ENCODE assay signal across 1 cellular context in the genomic region with DNA sequence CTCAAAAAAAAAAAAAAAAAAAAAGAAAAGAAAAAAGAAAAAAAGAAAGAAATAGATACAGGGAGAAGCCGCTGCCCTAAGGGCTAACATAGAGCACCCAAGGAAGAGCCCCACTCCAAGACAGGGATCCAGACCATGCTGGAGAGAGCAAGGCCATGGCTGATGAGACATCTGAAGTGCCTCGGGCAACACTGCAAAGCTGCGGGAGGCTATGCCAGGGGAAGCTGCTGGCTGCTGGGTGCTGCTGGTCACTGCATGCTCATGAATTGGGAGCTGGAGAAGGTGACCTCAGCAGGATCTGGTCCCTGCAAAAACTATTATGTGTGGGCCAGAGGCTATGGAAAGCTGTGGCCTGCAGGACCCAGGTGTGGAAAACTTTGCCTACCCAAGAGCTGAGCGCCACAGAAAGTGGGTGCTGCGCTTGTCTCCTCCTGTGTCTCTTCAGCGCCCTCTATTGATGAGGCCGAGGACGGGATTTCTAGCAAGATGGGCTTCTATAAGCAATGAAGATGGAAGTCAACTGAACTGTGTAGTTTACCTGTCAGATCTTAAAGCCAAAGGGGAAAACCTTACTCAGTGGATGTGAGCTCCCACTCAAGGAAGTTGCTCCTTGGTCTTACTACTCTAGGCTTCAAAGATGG.
A peak's percentile ranks its signal among the peaks of the same experiment; 100 is the strongest.
TF ChIP-seq lines count a peak whose summit lies in the region.

No MANE protein-coding gene starts in this region.

TF ChIP-seq in HepG2, 621 proteins besides CTCF, POLR2A, EP300 and RAD21 (continued from another document):
- TF ChIP-seq, protein P1, sequence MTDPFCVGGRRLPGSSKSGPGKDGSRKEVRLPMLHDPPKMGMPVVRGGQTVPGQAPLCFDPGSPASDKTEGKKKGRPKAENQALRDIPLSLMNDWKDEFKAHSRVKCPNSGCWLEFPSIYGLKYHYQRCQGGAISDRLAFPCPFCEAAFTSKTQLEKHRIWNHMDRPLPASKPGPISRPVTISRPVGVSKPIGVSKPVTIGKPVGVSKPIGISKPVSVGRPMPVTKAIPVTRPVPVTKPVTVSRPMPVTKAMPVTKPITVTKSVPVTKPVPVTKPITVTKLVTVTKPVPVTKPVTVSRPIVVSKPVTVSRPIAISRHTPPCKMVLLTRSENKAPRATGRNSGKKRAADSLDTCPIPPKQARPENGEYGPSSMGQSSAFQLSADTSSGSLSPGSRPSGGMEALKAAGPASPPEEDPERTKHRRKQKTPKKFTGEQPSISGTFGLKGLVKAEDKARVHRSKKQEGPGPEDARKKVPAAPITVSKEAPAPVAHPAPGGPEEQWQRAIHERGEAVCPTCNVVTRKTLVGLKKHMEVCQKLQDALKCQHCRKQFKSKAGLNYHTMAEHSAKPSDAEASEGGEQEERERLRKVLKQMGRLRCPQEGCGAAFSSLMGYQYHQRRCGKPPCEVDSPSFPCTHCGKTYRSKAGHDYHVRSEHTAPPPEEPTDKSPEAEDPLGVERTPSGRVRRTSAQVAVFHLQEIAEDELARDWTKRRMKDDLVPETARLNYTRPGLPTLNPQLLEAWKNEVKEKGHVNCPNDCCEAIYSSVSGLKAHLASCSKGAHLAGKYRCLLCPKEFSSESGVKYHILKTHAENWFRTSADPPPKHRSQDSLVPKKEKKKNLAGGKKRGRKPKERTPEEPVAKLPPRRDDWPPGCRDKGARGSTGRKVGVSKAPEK (CRISPR knock-in tag; IDR thresholded peaks at IDR 0.05; ENCODE audit: borderline replicate concordance), result no peak
- no peak for TF ChIP-seq ATF7-NPFF (CRISPR knock-in tag; IDR thresholded peaks at IDR 0.05; ENCODE audit: low read depth)
- TF ChIP-seq, protein P2, sequence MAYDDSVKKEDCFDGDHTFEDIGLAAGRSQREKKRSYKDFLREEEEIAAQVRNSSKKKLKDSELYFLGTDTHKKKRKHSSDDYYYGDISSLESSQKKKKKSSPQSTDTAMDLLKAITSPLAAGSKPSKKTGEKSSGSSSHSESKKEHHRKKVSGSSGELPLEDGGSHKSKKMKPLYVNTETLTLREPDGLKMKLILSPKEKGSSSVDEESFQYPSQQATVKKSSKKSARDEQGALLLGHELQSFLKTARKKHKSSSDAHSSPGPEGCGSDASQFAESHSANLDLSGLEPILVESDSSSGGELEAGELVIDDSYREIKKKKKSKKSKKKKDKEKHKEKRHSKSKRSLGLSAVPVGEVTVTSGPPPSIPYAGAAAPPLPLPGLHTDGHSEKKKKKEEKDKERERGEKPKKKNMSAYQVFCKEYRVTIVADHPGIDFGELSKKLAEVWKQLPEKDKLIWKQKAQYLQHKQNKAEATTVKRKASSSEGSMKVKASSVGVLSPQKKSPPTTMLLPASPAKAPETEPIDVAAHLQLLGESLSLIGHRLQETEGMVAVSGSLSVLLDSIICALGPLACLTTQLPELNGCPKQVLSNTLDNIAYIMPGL (CRISPR knock-in tag; IDR thresholded peaks at IDR 0.05; ENCODE audit: borderline replicate concordance in 1 of 2, low read depth in 1 of 2), result 0 out of 4 replicates have a peak, but pooled peaks of 1 of the 2 experiments have one; percentile 43
- TF ChIP-seq ZNF766 (CRISPR knock-in tag; IDR thresholded peaks at IDR 0.05; ENCODE audit: borderline replicate concordance), result no peak
- TF ChIP-seq STAG1 (CRISPR knock-in tag; IDR thresholded peaks at IDR 0.05), result peak; percentile 64
- no peak for TF ChIP-seq SP140L (CRISPR knock-in tag; IDR thresholded peaks at IDR 0.05; ENCODE audit: borderline replicate concordance)
- TF ChIP-seq GATAD2A (CRISPR knock-in tag; IDR thresholded peaks at IDR 0.05), result 0 out of 2 replicates have a peak, but pooled peaks have one; percentile 30
- no peak for TF ChIP-seq SMARCC2 (IDR thresholded peaks at IDR 0.05)
- TF ChIP-seq ZNF747 (CRISPR knock-in tag; IDR thresholded peaks at IDR 0.05; ENCODE audit: borderline replicate concordance), result no peak
- TF ChIP-seq SRSF4 (IDR thresholded peaks at IDR 0.05; ENCODE audit: low read depth, low read length, poor library complexity, severe bottlenecking), result no peak
- no peak for TF ChIP-seq ELF1 (CRISPR knock-in tag; IDR thresholded peaks at IDR 0.05)
- TF ChIP-seq PCBP1 (IDR thresholded peaks at IDR 0.05; ENCODE audit: borderline replicate concordance, low read depth, low read length), result no peak
- TF ChIP-seq HNRNPK (IDR thresholded peaks at IDR 0.05; ENCODE audit: low read depth, low read length, poor library complexity, severe bottlenecking), result no peak
- TF ChIP-seq ZNF354B (CRISPR knock-in tag; IDR thresholded peaks at IDR 0.05), result no peak
- TF ChIP-seq NR2F1 (CRISPR knock-in tag; IDR thresholded peaks at IDR 0.05), result no peak
- no peak for TF ChIP-seq HDAC6 (IDR thresholded peaks at IDR 0.05; ENCODE audit: low read depth, low read length)
- TF ChIP-seq ZNF333 (CRISPR knock-in tag; IDR thresholded peaks at IDR 0.05; ENCODE audit: borderline replicate concordance), result no peak
- no peak for TF ChIP-seq ATF1 (CRISPR knock-in tag; IDR thresholded peaks at IDR 0.05)
- no peak for TF ChIP-seq SP5 (CRISPR knock-in tag; IDR thresholded peaks at IDR 0.05; ENCODE audit: borderline replicate concordance, low read depth)
- TF ChIP-seq, protein P3, sequence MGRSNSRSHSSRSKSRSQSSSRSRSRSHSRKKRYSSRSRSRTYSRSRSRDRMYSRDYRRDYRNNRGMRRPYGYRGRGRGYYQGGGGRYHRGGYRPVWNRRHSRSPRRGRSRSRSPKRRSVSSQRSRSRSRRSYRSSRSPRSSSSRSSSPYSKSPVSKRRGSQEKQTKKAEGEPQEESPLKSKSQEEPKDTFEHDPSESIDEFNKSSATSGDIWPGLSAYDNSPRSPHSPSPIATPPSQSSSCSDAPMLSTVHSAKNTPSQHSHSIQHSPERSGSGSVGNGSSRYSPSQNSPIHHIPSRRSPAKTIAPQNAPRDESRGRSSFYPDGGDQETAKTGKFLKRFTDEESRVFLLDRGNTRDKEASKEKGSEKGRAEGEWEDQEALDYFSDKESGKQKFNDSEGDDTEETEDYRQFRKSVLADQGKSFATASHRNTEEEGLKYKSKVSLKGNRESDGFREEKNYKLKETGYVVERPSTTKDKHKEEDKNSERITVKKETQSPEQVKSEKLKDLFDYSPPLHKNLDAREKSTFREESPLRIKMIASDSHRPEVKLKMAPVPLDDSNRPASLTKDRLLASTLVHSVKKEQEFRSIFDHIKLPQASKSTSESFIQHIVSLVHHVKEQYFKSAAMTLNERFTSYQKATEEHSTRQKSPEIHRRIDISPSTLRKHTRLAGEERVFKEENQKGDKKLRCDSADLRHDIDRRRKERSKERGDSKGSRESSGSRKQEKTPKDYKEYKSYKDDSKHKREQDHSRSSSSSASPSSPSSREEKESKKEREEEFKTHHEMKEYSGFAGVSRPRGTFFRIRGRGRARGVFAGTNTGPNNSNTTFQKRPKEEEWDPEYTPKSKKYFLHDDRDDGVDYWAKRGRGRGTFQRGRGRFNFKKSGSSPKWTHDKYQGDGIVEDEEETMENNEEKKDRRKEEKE (IDR thresholded peaks at IDR 0.05), result no peak
- 0 out of 2 replicates have a peak, but pooled peaks have one; percentile 31 for TF ChIP-seq KDM2A (CRISPR knock-in tag; IDR thresholded peaks at IDR 0.05; ENCODE audit: borderline replicate concordance, low read depth)
- TF ChIP-seq XRCC5 (optimal IDR thresholded peaks at IDR 0.05; ENCODE audit: low read length), result peak; percentile 75
- no peak for TF ChIP-seq NCOA1 (CRISPR knock-in tag; IDR thresholded peaks at IDR 0.05)
- TF ChIP-seq ZBTB3 (CRISPR knock-in tag; IDR thresholded peaks at IDR 0.05; ENCODE audit: borderline replicate concordance, low read depth), result no peak
- TF ChIP-seq NFKB2 (CRISPR knock-in tag; IDR thresholded peaks at IDR 0.05; ENCODE audit: borderline replicate concordance), result no peak
- TF ChIP-seq, protein P4, sequence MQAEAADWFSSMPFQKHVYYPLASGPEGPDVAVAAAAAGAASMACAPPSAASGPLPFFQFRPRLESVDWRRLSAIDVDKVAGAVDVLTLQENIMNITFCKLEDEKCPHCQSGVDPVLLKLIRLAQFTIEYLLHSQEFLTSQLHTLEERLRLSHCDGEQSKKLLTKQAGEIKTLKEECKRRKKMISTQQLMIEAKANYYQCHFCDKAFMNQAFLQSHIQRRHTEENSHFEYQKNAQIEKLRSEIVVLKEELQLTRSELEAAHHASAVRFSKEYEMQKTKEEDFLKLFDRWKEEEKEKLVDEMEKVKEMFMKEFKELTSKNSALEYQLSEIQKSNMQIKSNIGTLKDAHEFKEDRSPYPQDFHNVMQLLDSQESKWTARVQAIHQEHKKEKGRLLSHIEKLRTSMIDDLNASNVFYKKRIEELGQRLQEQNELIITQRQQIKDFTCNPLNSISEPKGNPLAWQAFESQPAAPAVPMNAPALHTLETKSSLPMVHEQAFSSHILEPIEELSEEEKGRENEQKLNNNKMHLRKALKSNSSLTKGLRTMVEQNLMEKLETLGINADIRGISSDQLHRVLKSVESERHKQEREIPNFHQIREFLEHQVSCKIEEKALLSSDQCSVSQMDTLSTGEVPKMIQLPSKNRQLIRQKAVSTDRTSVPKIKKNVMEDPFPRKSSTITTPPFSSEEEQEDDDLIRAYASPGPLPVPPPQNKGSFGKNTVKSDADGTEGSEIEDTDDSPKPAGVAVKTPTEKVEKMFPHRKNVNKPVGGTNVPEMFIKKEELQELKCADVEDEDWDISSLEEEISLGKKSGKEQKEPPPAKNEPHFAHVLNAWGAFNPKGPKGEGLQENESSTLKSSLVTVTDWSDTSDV (CRISPR knock-in tag; IDR thresholded peaks at IDR 0.05), result no peak
- TF ChIP-seq ZNF225 (CRISPR knock-in tag; IDR thresholded peaks at IDR 0.05), result no peak
